ENCODE assay signal across 8 cellular contexts in genomic region chr5:150562832-150563231, GRCh38. TPM values are rescaled to one million over a fixed set of nuclear protein-coding genes. Genes with fewer than 3 reads are reported as not detected.
DNase-seq lines count a peak whose midpoint lies in the region; ATAC-seq, FAIRE-seq and TF ChIP-seq lines count a peak whose summit lies in the region.

No MANE protein-coding gene starts in this region.

- DNase-seq in CD1c-positive myeloid dendritic cell (ENCODE audit: extremely low spot score) (peak; percentile 51), GM12891 (ENCODE audit: insufficient read length, low spot score) (no peak), OCI-LY7 (ENCODE audit: low spot score) (peak; percentile 53), dermis blood vessel endothelial cell (peak; percentile 81), trophoblast cell (peak; percentile 52 to 82), AG20443 (ENCODE audit: low spot score) (no peak)
- no peak for DNase-seq in activated naive CD4-positive, alpha-beta T cell treated with Interleukin-2 at 50 U/mL for 16 hours

- no peak overlapping the region for H3K14ac ChIP-seq in trophoblast cell (ENCODE audit: low read length)

- TF ChIP-seq CTCF in OCI-LY7 (conservative IDR thresholded peaks at IDR 0.05; ENCODE audit: low read length): peak; percentile 84

- H4K20me1 ChIP-seq in OCI-LY7 (ENCODE audit: insufficient read depth, low read length): no peaks in the 10 kb centered on the region

- no peak overlapping the region for H2AFZ ChIP-seq in OCI-LY7 (ENCODE audit: low read length)
- H2AFZ ChIP-seq in trophoblast cell (ENCODE audit: insufficient read depth, low read length, poor library complexity): no peak overlapping the region

- no peak overlapping the region for H2AK5ac ChIP-seq in trophoblast cell (ENCODE audit: low read length)

- H3K79me1 ChIP-seq in trophoblast cell (ENCODE audit: low read length): peaks cover 13% of the 10 kb centered on the region

- H3K27ac ChIP-seq in OCI-LY7 (ENCODE audit: low read depth, low read length, poor library complexity, severe bottlenecking) (no peak overlapping the region), trophoblast cell (ENCODE audit: low read depth, low read length) (no peak overlapping the region)

- H3K79me2 ChIP-seq in OCI-LY7 (ENCODE audit: insufficient read depth, low read depth, low read length) (no peaks in the 10 kb centered on the region), trophoblast cell (ENCODE audit: control insufficient read depth, insufficient read depth, low read length, poor library complexity) (no peaks in the 10 kb centered on the region)

- H3K9me3 ChIP-seq in OCI-LY7 (ENCODE audit: low read length) (no peaks in the 10 kb centered on the region), trophoblast cell (ENCODE audit: insufficient read depth, low read depth, low read length) (no peaks in the 10 kb centered on the region)

- no peak for TF ChIP-seq POLR2A in GM12891 (IDR thresholded peaks at IDR 0.05; ENCODE audit: low read depth, low read length)

- no TSS peak for BruUV-seq in OCI-LY7 (replicated peaks; lab: Mats Ljungman, UMichigan)

- H3K4me2 ChIP-seq in OCI-LY7 (ENCODE audit: low read length) (no peak overlapping the region), trophoblast cell (ENCODE audit: low read length) (no peak overlapping the region)

- H4K12ac ChIP-seq in trophoblast cell (ENCODE audit: low read depth, low read length): no peak overlapping the region

- no peak overlapping the region for H2BK120ac ChIP-seq in trophoblast cell (ENCODE audit: insufficient read depth, low read length, poor library complexity)

- no CpG with 5 or more reads among the region's 2 CpGs for WGBS in trophoblast cell (ENCODE audit: extremely low coverage, insufficient coverage, insufficient read length)

- H2BK5ac ChIP-seq in trophoblast cell (ENCODE audit: low read depth, low read length, poor library complexity): no peak overlapping the region

- no peak overlapping the region for H2BK12ac ChIP-seq in trophoblast cell (ENCODE audit: low read length)

- no peak overlapping the region for H4K8ac ChIP-seq in trophoblast cell (ENCODE audit: low read depth, low read length)

- POLR2A ChIA-PET in OCI-LY7 (lab: Charles Lee): no interaction called here

- CTCF ChIA-PET in OCI-LY7 (lab: Charles Lee; ENCODE audit: unreplicated experiment): no interaction called here

- H3K4me3 ChIP-seq in OCI-LY7 (ENCODE audit: low read depth, low read length, poor library complexity, severe bottlenecking): no peak overlapping the region
- H3K4me3 ChIP-seq in trophoblast cell (ENCODE audit: low read depth, low read length): no peak overlapping the region

- intact Hi-C loops in OCI-LY7 (cut with micrococcal nuclease; ENCODE audit: unreplicated experiment): loop anchor here (1.0 to 5.0 kb wide), 2 partner anchors 139 to 284 kb away; partner anchors contain the start of gene RBM22

- FAIRE-seq in GM12891 (lab: Jason Lieb, UNC): peak; percentile 5

- H3K23ac ChIP-seq in trophoblast cell (ENCODE audit: low read length): no peak overlapping the region

- H3K4me1 ChIP-seq in OCI-LY7 (ENCODE audit: insufficient read depth, low read length, poor library complexity, severe bottlenecking): peaks cover 4% of the 10 kb centered on the region
- peaks cover 7 to 9% of the 10 kb centered on the region in 2 experiments for H3K4me1 ChIP-seq in trophoblast cell (ENCODE audit: control insufficient read depth in 1 of 2, insufficient read depth in 2 of 2, low read length in 2 of 2)

- H4K91ac ChIP-seq in trophoblast cell (ENCODE audit: low read depth, low read length): peak overlapping the region; percentile 59

- no peaks in the 10 kb centered on the region for H3K36me3 ChIP-seq in OCI-LY7 (ENCODE audit: insufficient read depth, low read length)
- peaks cover 2 to 14% of the 10 kb centered on the region in 2 experiments for H3K36me3 ChIP-seq in trophoblast cell (ENCODE audit: control insufficient read depth in 1 of 2, insufficient read depth in 2 of 2, low read length in 2 of 2)

- H3K9ac ChIP-seq in trophoblast cell (ENCODE audit: low read length): no peak overlapping the region

- H3K4ac ChIP-seq in trophoblast cell (ENCODE audit: low read depth, low read length): no peak overlapping the region

- no peaks in the 10 kb centered on the region for H3K27me3 ChIP-seq in trophoblast cell (ENCODE audit: insufficient read depth, low read length)

- H3K9me2 ChIP-seq in OCI-LY7 (ENCODE audit: insufficient read depth, low read length): no peaks in the 10 kb centered on the region

- no peak for ATAC-seq in GM19023 (IDR thresholded peaks at IDR 0.05; ENCODE audit: unreplicated experiment)

- H3K18ac ChIP-seq in trophoblast cell (ENCODE audit: low read length): no peak overlapping the region

TF ChIP-seq in GM12891, 5 proteins besides CTCF, POLR2A, EP300 and RAD21:
- TF ChIP-seq PAX5 (IDR thresholded peaks at IDR 0.05; ENCODE audit: insufficient read depth, low read length, severe bottlenecking) (no peak), POLR2AphosphoS5 (IDR thresholded peaks at IDR 0.05; ENCODE audit: low read depth, low read length) (no peak), SPI1 (IDR thresholded peaks at IDR 0.05; ENCODE audit: low read depth, low read length) (no peak), TAF1 (IDR thresholded peaks at IDR 0.05; ENCODE audit: low read depth, low read length) (no peak), POU2F2 (IDR thresholded peaks at IDR 0.05; ENCODE audit: low read depth, low read length) (no peak)
TF ChIP-seq in GM12891: peak in this region for 0.

RNA-seq across cellular contexts. Expression of gene NDST1, which starts 54.9 kb away (rescaled TPM):
- 11.7 TPM for polyA plus RNA-seq in GM12891 (2012; ENCODE audit: low read depth, missing spikeins)
- total RNA-seq in OCI-LY7 (2014; rRNA removed; shearing (Covaris generic)): 8.8 and 9.5 TPM in 2 replicates
- total RNA-seq in OCI-LY7 (2022): 26.6 and 28.4 TPM in 2 replicates
- 68.1 and 99.5 TPM in 2 replicates for total RNA-seq in dermis blood vessel endothelial cell
- 98.1 and 98.9 TPM in 2 replicates for polyA plus RNA-seq in trophoblast cell (2013)

Comparison
In these comparisons a context has a peak if more than half of its experiments do, and no peak if none do; other contexts are left out.
1. DNase-seq: peak in CD1c-positive myeloid dendritic cell (single experiment), OCI-LY7 (single experiment), dermis blood vessel endothelial cell (single experiment) and trophoblast cell (2 of 2); none in GM12891 (single experiment), AG20443 (single experiment) and activated naive CD4-positive, alpha-beta T cell treated with Interleukin-2 at 50 U/mL for 16 hours (single experiment).